Comparison of ENCODE assay signal across 14 cellular contexts in genomic region chr2:4635289-4635688, GRCh38.
"Had no signal": no experiment of that assay in that cellular context is flagged by ENCODE, and none has a peak within 500 bp of the region (broad histone marks: within the 10 kb centered on the region; RNA-seq: fewer than 3 reads in every experiment).

No MANE protein-coding gene starts in this region.

- FAIRE-seq: islet of Langerhans had no signal

- H3K9me3 ChIP-seq: ovary, right lobe of liver had no signal

- DNase-seq: activated B cell treated with CpG ODN at 0.5 μM for 24 hours; activated CD4-positive, alpha-beta T cell treated with anti-CD3 and anti-CD28 coated beads for 48 hours; activated CD8-positive, alpha-beta T cell treated with anti-CD3 and anti-CD28 coated beads for 36 hours; activated effector memory CD4-positive, alpha-beta T cell treated with anti-CD3 and anti-CD28 coated beads, Interleukin-2, amount 50 U/mL, for 16 hours; activated T-cell treated with anti-CD3 and anti-CD28 coated beads, Interleukin-2, amount 50 U/mL, for 48 hours; naive B cell; ovary; right lobe of liver; stimulated activated CD4-positive, alpha-beta T cell treated with anti-CD3 and anti-CD28 coated beads, Interleukin-4, amount 100 ng/mL, for 4 hours; stimulated activated CD8-positive, alpha-beta memory T cell treated with anti-CD3 and anti-CD28 coated beads, Interleukin-4, amount 100 ng/mL, for 48 hours; stimulated activated naive CD8-positive, alpha-beta T cell treated with anti-CD3 and anti-CD28 coated beads, Interleukin-15, Interleukin-2, amounts not matched to agents 100 U/mL and 50 U/mL, for 24 hours; trophoblast cell had no signal

- H3K4me1 ChIP-seq: right lobe of liver had no signal

- H3K36me3 ChIP-seq: ovary, right lobe of liver had no signal

- H3K27me3 ChIP-seq: ovary, right lobe of liver had no signal

- H3K4me2 ChIP-seq: smooth muscle cell had no signal

- H3K27ac ChIP-seq: ovary, right lobe of liver had no signal

- H3K4me3 ChIP-seq: ovary, right lobe of liver, smooth muscle cell had no signal
